In the genomic region with DNA sequence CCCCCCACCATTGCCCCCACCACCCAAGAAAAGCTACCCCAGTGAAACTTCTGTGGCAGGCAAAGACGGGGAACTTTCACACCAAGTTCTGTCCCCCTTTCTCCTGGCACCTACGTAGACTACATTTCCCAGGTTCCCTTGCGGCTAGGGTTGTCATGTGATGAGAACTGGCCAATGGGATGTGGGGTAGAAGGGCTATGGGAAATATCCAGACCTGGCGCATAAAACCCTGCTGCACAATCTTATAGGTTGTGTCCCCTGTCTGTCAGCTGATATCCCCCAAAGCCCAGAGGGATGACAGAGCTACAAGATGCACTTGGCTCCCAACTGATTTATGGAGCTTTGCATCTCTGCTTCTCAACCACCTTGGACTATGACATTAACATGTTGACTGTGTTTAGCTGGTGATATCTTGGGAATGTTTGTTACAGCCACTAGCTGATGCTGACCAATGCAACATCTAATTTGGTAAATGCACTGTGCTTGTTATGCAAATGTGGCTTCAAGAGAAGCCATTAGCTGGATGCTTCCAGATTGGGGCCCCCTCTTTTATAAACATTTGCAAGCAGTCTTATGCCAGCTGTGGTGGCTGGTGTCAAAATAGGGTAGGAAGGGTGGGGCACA, we compare ENCODE assay signal across 1 cellular context.
TF ChIP-seq lines count a peak whose summit lies in the region.

No MANE protein-coding gene starts in this region.

TF ChIP-seq in GM12878, 131 proteins besides CTCF, POLR2A, EP300 and RAD21:
- TF ChIP-seq PKNOX1 (IDR thresholded peaks at IDR 0.05) (peak; percentile 62), ESRRA (IDR thresholded peaks at IDR 0.05; ENCODE audit: low read length) (no peak), USF2 (IDR thresholded peaks at IDR 0.05; ENCODE audit: borderline replicate concordance, low read depth, low read length) (peak; percentile 25; the same call in 1 of the 2 replicates), RAD51 (IDR thresholded peaks at IDR 0.05) (peak; percentile 38; the same call in 1 of the 2 replicates), PBX3 (IDR thresholded peaks at IDR 0.05; ENCODE audit: insufficient replicate concordance, low read depth, low read length) (peak; percentile 9), JUND (IDR thresholded peaks at IDR 0.05; ENCODE audit: low read depth, low read length) (no peak), SIX5 (IDR thresholded peaks at IDR 0.05; ENCODE audit: low read depth, low read length, severe bottlenecking) (peak; percentile 67), USF1 (IDR thresholded peaks at IDR 0.05; ENCODE audit: borderline replicate concordance, extremely low read length, insufficient read depth, low read depth, low read length) (peak; percentile 72), CBFB (IDR thresholded peaks at IDR 0.05; ENCODE audit: low read depth) (no peak), MXI1 (IDR thresholded peaks at IDR 0.05; ENCODE audit: low read depth, low read length) (no peak), HCFC1 (IDR thresholded peaks at IDR 0.05; ENCODE audit: low read length) (peak; percentile 67), ZBTB33 (IDR thresholded peaks at IDR 0.05) (peak; percentile 54; the same call in 1 of the 2 replicates), POLR2AphosphoS5 (IDR thresholded peaks at IDR 0.05; ENCODE audit: low read length) (no peak), ZNF274 (IDR thresholded peaks at IDR 0.05; ENCODE audit: insufficient read depth, insufficient read length) (no peak), ZNF24 (IDR thresholded peaks at IDR 0.05) (no peak)
- TF ChIP-seq, protein P1, sequence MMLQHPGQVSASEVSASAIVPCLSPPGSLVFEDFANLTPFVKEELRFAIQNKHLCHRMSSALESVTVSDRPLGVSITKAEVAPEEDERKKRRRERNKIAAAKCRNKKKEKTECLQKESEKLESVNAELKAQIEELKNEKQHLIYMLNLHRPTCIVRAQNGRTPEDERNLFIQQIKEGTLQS (IDR thresholded peaks at IDR 0.05; ENCODE audit: borderline replicate concordance, extremely low read depth, low read depth, low read length): peak; percentile 28; the same call in 1 of the 2 replicates
